In genomic region chr2:149648282-149649030, GRCh38 we compare ENCODE assay signal across 10 cellular contexts.
A peak's percentile ranks its signal among the peaks of the same experiment; 100 is the strongest.
DNase-seq lines count a peak whose midpoint lies in the region; ATAC-seq and TF ChIP-seq lines count a peak whose summit lies in the region.
"Had no signal": no experiment of that assay in that cellular context is flagged by ENCODE, and none has a peak within 500 bp of the region (broad histone marks: within the 10 kb centered on the region; RNA-seq: fewer than 3 reads in every experiment).

No MANE protein-coding gene starts in this region.

- no peak overlapping the region for H3K27ac Mint-ChIP-seq in endodermal cell

- peak overlapping the region; percentile 60 to 67 for H3K18ac ChIP-seq in mesenchymal stem cell (ENCODE audit: low read depth in 1 of 2, low read length in 2 of 2)

- no peak overlapping the region for H3K4me3 Mint-ChIP-seq in endodermal cell

- H3K9me3 ChIP-seq in NT2/D1 (ENCODE audit: insufficient read depth, low read length) = peaks cover 12% of the 10 kb centered on the region
- peaks cover 23% of the 10 kb centered on the region for H3K9me3 ChIP-seq in endodermal cell (ENCODE audit: control insufficient read depth, low read length)
- no peaks in the 10 kb centered on the region for H3K9me3 ChIP-seq in mesenchymal stem cell (ENCODE audit: control insufficient read depth, low read length)

- no peak overlapping the region for H3K4me2 ChIP-seq in mesenchymal stem cell (ENCODE audit: low read length, poor library complexity, severe bottlenecking)

- no peak overlapping the region for H2BK120ac ChIP-seq in mesenchymal stem cell (ENCODE audit: low read depth, low read length)

- H3K27me3 ChIP-seq in NT2/D1 (ENCODE audit: insufficient read depth, insufficient read length) (no peaks in the 10 kb centered on the region), endodermal cell (ENCODE audit: control insufficient read depth, insufficient read depth, low read length, poor library complexity, severe bottlenecking) (no peaks in the 10 kb centered on the region), mesenchymal stem cell (ENCODE audit: control insufficient read depth in 1 of 2, insufficient read depth in 1 of 2, low read length in 2 of 2) (no peaks in the 10 kb centered on the region)

- peaks cover 10% of the 10 kb centered on the region for H3K36me3 Mint-ChIP-seq in endodermal cell (ENCODE audit: low read depth)

- no peak overlapping the region for H3K14ac ChIP-seq in mesenchymal stem cell (ENCODE audit: low read length in 2 of 2)

- H2BK12ac ChIP-seq in mesenchymal stem cell (ENCODE audit: low read length in 2 of 2) = no peak overlapping the region

- no peak overlapping the region for H3K27ac ChIP-seq in endodermal cell (ENCODE audit: low read depth, low read length)
- peak overlapping the region; percentile 90 for H3K27ac ChIP-seq in mesenchymal stem cell (ENCODE audit: low read length, poor library complexity, severe bottlenecking)

- H3K36me3 ChIP-seq in NT2/D1 (ENCODE audit: insufficient read depth, insufficient read length, low read length) (no peaks in the 10 kb centered on the region), endodermal cell (ENCODE audit: control insufficient read depth, insufficient read depth, low read length) (no peaks in the 10 kb centered on the region), mesenchymal stem cell (ENCODE audit: control insufficient read depth in 1 of 2, insufficient read depth in 2 of 2, low read depth in 1 of 2, low read length in 2 of 2) (no peaks in the 10 kb centered on the region)

- no peak overlapping the region for H4K8ac ChIP-seq in mesenchymal stem cell (ENCODE audit: low read length)

- peak overlapping the region; percentile 6 for H2AK5ac ChIP-seq in mesenchymal stem cell (ENCODE audit: low read length, severe bottlenecking)

- peaks cover 18% of the 10 kb centered on the region for H3K4me1 Mint-ChIP-seq in endodermal cell

- ATAC-seq in HG02798 (IDR thresholded peaks at IDR 0.05; ENCODE audit: poor library complexity, unreplicated experiment) (no peak), HG02763 (IDR thresholded peaks at IDR 0.05; ENCODE audit: unreplicated experiment) (no peak)

- WGBS in endodermal cell (ENCODE audit: insufficient coverage in 1 of 2, insufficient read length in 1 of 2), 2 experiments = 67 to 81% methylated on average over 3 of the region's 3 CpGs
- WGBS in mesenchymal stem cell = 0% methylated on average over 1 of the region's 3 CpGs

- H3K23ac ChIP-seq in mesenchymal stem cell (ENCODE audit: low read length in 2 of 2) = no peak overlapping the region

- no peak overlapping the region for H2AFZ ChIP-seq in mesenchymal stem cell (ENCODE audit: low read depth, low read length)

- no peak overlapping the region for H2BK15ac ChIP-seq in mesenchymal stem cell (ENCODE audit: low read depth, poor library complexity, severe bottlenecking)

- H3K27me3 Mint-ChIP-seq in endodermal cell (ENCODE audit: insufficient read depth) = no peaks in the 10 kb centered on the region

- H3K4ac ChIP-seq in mesenchymal stem cell (ENCODE audit: low read depth in 1 of 2, low read length in 2 of 2) = no peak overlapping the region

- TF ChIP-seq CTCF in endodermal cell (conservative IDR thresholded peaks at IDR 0.05) = no peak

- no peaks in the 10 kb centered on the region for H3K79me1 ChIP-seq in mesenchymal stem cell (replicated peaks; ENCODE audit: low read length, poor library complexity, severe bottlenecking)

- H3K4me3 ChIP-seq in NT2/D1 (ENCODE audit: insufficient read length, low read depth) (no peak overlapping the region), endodermal cell (ENCODE audit: low read length) (peak overlapping the region; percentile 13), mesenchymal stem cell (ENCODE audit: insufficient read depth in 1 of 2, low read depth in 1 of 2, low read length in 2 of 2) (no peak overlapping the region)

- H4K91ac ChIP-seq in mesenchymal stem cell (ENCODE audit: low read length) = no peak overlapping the region

- peak; percentile 91 for DNase-seq in AG08395 (ENCODE audit: low spot score)
- DNase-seq in NT2/D1 (ENCODE audit: low read depth, low spot score) = peak; percentile 6
- DNase-seq in endodermal cell = peak; percentile 58
- DNase-seq in mesenchymal stem cell = peak; percentile 100
- DNase-seq in DMS53 (lab: John Stamatoyannopoulos, UW) = no peak
- no peak for DNase-seq in NCI-H2081 treated with DMSO at 0.1 percent for 48 hours (lab: John Stamatoyannopoulos, UW)
- DNase-seq: COR-L47; stimulated activated CD4-positive, alpha-beta T cell treated with anti-CD3 and anti-CD28 coated beads, Interleukin-1b, Interleukin-23, amount 100 ng/mL, for 48 hours had no signal

- peaks cover 30% of the 10 kb centered on the region for H3K9me3 Mint-ChIP-seq in endodermal cell

- H3K4me1 ChIP-seq in NT2/D1 (ENCODE audit: insufficient read depth, insufficient read length) (no peaks in the 10 kb centered on the region), endodermal cell (ENCODE audit: control insufficient read depth, insufficient read depth, low read length) (no peaks in the 10 kb centered on the region), mesenchymal stem cell (ENCODE audit: control insufficient read depth, insufficient read depth, low read depth, low read length) (peaks cover 7% of the 10 kb centered on the region)

- H2BK5ac ChIP-seq in mesenchymal stem cell (ENCODE audit: low read depth, low read length, poor library complexity, severe bottlenecking) = peak overlapping the region; percentile 54

- H3K9ac ChIP-seq in NT2/D1 (ENCODE audit: insufficient read length, low read depth) = no peak overlapping the region
- H3K9ac ChIP-seq in endodermal cell (ENCODE audit: extremely low read depth, low read length, poor library complexity, severe bottlenecking) = no peak overlapping the region
- peak overlapping the region; percentile 68 for H3K9ac ChIP-seq in mesenchymal stem cell (ENCODE audit: low read length)

Comparison
In these comparisons a context has a peak if more than half of its experiments do, and no peak if none do; other contexts are left out.
1. DNase-seq: peak in AG08395 (single experiment), NT2/D1 (single experiment), endodermal cell (single experiment) and mesenchymal stem cell (single experiment); none in DMS53 (single experiment) and NCI-H2081 treated with DMSO at 0.1 percent for 48 hours (single experiment).